ENCODE assay signal across 1 cellular context in genomic region chr12:87469295-87469694, GRCh38.
TF ChIP-seq lines count a peak whose summit lies in the region.

No MANE protein-coding gene starts in this region.

TF ChIP-seq in SK-N-SH treated with all-trans-retinoic acid at 6 μM for 48 hours, 23 proteins besides CTCF, POLR2A, EP300 and RAD21 (continued from another document):
- TF ChIP-seq TSHZ2 (CRISPR knock-in tag; IDR thresholded peaks at IDR 0.05): no peak
- no peak for TF ChIP-seq ISL1 (CRISPR knock-in tag; IDR thresholded peaks at IDR 0.05)
- TF ChIP-seq CSDC2 (CRISPR knock-in tag; IDR thresholded peaks at IDR 0.05): no peak
- TF ChIP-seq TOX (CRISPR knock-in tag; IDR thresholded peaks at IDR 0.05; ENCODE audit: borderline replicate concordance): no peak
- no peak for TF ChIP-seq ZNF8 (CRISPR knock-in tag; IDR thresholded peaks at IDR 0.05)
- TF ChIP-seq ZNF70 (CRISPR knock-in tag; IDR thresholded peaks at IDR 0.05): no peak
- no peak for TF ChIP-seq PPARA (CRISPR knock-in tag; IDR thresholded peaks at IDR 0.05; ENCODE audit: borderline replicate concordance)
- no peak for TF ChIP-seq OSR1 (CRISPR knock-in tag; IDR thresholded peaks at IDR 0.05)
- TF ChIP-seq TCF4 (CRISPR knock-in tag; IDR thresholded peaks at IDR 0.05; ENCODE audit: borderline replicate concordance): no peak
- no peak for TF ChIP-seq POU6F1 (CRISPR knock-in tag; IDR thresholded peaks at IDR 0.05; ENCODE audit: borderline replicate concordance, low read depth)
